In genomic region chr18:9106800-9107574, GRCh38 we compare ENCODE assay signal across 11 cellular contexts. TPM values are rescaled to one million over a fixed set of nuclear protein-coding genes. Genes with fewer than 3 reads are reported as not detected.
DNase-seq lines count a peak whose midpoint lies in the region; TF ChIP-seq lines count a peak whose summit lies in the region.
"Had no signal": no experiment of that assay in that cellular context is flagged by ENCODE, and none has a peak within 500 bp of the region (broad histone marks: within the 10 kb centered on the region; RNA-seq: fewer than 3 reads in every experiment).

No MANE protein-coding gene starts in this region.

- DNase-seq in activated naive CD4-positive, alpha-beta T cell treated with anti-CD3 and anti-CD28 coated beads for 36 hours: no peak
- no peak for DNase-seq in activated naive CD4-positive, alpha-beta T cell treated with anti-CD3 and anti-CD28 coated beads, Interleukin-2, amount 50 U/mL, for 16 hours
- DNase-seq in activated T-helper 1 cell treated with anti-CD3 and anti-CD28 coated beads, Interleukin-12 subunit alpha, Interleukin-12 subunit beta, Interleukin-2, Interleukin-4 antibody, amounts not matched to agents 30 ng/mL and 10 ng/mL and 1 ng/mL, durations not matched to agents 14 hours and 24 hours and 36 hours (ENCODE audit: low spot score): no peak
- DNase-seq in lung microvascular endothelial cell (ENCODE audit: low read depth in 2 of 2) (peak; percentile 15 to 62), type B pancreatic cell (ENCODE audit: extremely low spot score, unreplicated experiment) (no peak), chondrocyte (ENCODE audit: low spot score) (no peak), GM19240 (ENCODE audit: insufficient read length, low spot score) (no peak)
- no peak for DNase-seq in NK-92 treated with Interleukin-12 subunit alpha and Interleukin-12 subunit beta, amount 100 ng/mL, for 24 hours (lab: John Stamatoyannopoulos, UW)
- DNase-seq: BE2C, brain microvascular endothelial cell, NCI-H1694 treated with DMSO at 0.1 percent for 48 hours had no signal

- peaks cover 74% of the 10 kb centered on the region for H3K36me3 Mint-ChIP-seq in activated naive CD4-positive, alpha-beta T cell treated with anti-CD3 and anti-CD28 coated beads for 36 hours (ENCODE audit: low read depth)
- H3K36me3 Mint-ChIP-seq in activated T-helper 1 cell treated with anti-CD3 and anti-CD28 coated beads, Interleukin-12 subunit alpha, Interleukin-12 subunit beta, Interleukin-2, Interleukin-4 antibody, amounts not matched to agents 30 ng/mL and 10 ng/mL and 1 ng/mL, durations not matched to agents 14 hours and 24 hours and 36 hours (ENCODE audit: low read depth): peaks cover 60% of the 10 kb centered on the region
- peaks cover 16% of the 10 kb centered on the region for H3K36me3 Mint-ChIP-seq in type B pancreatic cell
- H3K36me3 Mint-ChIP-seq in chondrocyte (ENCODE audit: low read depth): no peaks in the 10 kb centered on the region

- no peaks in the 10 kb centered on the region for H3K27me3 Mint-ChIP-seq in activated naive CD4-positive, alpha-beta T cell treated with anti-CD3 and anti-CD28 coated beads for 36 hours (ENCODE audit: low read depth)
- no peaks in the 10 kb centered on the region for H3K27me3 Mint-ChIP-seq in activated T-helper 1 cell treated with anti-CD3 and anti-CD28 coated beads, Interleukin-12 subunit alpha, Interleukin-12 subunit beta, Interleukin-2, Interleukin-4 antibody, amounts not matched to agents 30 ng/mL and 10 ng/mL and 1 ng/mL, durations not matched to agents 14 hours and 24 hours and 36 hours (ENCODE audit: insufficient read depth)
- no peaks in the 10 kb centered on the region for H3K27me3 Mint-ChIP-seq in type B pancreatic cell
- no peaks in the 10 kb centered on the region for H3K27me3 Mint-ChIP-seq in chondrocyte (ENCODE audit: low read depth)

- intact Hi-C loops in activated naive CD4-positive, alpha-beta T cell treated with anti-CD3 and anti-CD28 coated beads for 36 hours (cut with micrococcal nuclease): loop anchor here (1.0 to 10.0 kb wide), 3 partner anchors 10 to 1418 kb away; partner anchors contain the start of gene NAPG
- intact Hi-C loops in activated T-helper 1 cell treated with anti-CD3 and anti-CD28 coated beads, Interleukin-12 subunit alpha, Interleukin-12 subunit beta, Interleukin-2, Interleukin-4 antibody, amounts not matched to agents 30 ng/mL and 10 ng/mL and 1 ng/mL, durations not matched to agents 14 hours and 24 hours and 36 hours (cut with micrococcal nuclease): no loop called here

- H3K9me3 Mint-ChIP-seq in activated naive CD4-positive, alpha-beta T cell treated with anti-CD3 and anti-CD28 coated beads for 36 hours: no peaks in the 10 kb centered on the region
- no peaks in the 10 kb centered on the region for H3K9me3 Mint-ChIP-seq in activated T-helper 1 cell treated with anti-CD3 and anti-CD28 coated beads, Interleukin-12 subunit alpha, Interleukin-12 subunit beta, Interleukin-2, Interleukin-4 antibody, amounts not matched to agents 30 ng/mL and 10 ng/mL and 1 ng/mL, durations not matched to agents 14 hours and 24 hours and 36 hours
- H3K9me3 Mint-ChIP-seq in type B pancreatic cell: no peaks in the 10 kb centered on the region
- no peaks in the 10 kb centered on the region for H3K9me3 Mint-ChIP-seq in chondrocyte (ENCODE audit: low read depth)

- TF ChIP-seq CTCF in type B pancreatic cell (conservative IDR thresholded peaks at IDR 0.05) (no peak), chondrocyte (IDR thresholded peaks at IDR 0.05) (no peak)

- CTCF ChIA-PET in activated naive CD4-positive, alpha-beta T cell treated with anti-CD3 and anti-CD28 coated beads for 36 hours (lab: Charles Lee): interaction anchor here (0.8 to 2.1 kb wide), 2 partner anchors 33 to 34 kb away, joined by 3 to 10 read pairs; no protein-coding TSS in a partner anchor

- peaks cover 77% of the 10 kb centered on the region for H3K4me1 Mint-ChIP-seq in activated naive CD4-positive, alpha-beta T cell treated with anti-CD3 and anti-CD28 coated beads for 36 hours (ENCODE audit: low read depth)
- peaks cover 78% of the 10 kb centered on the region for H3K4me1 Mint-ChIP-seq in activated T-helper 1 cell treated with anti-CD3 and anti-CD28 coated beads, Interleukin-12 subunit alpha, Interleukin-12 subunit beta, Interleukin-2, Interleukin-4 antibody, amounts not matched to agents 30 ng/mL and 10 ng/mL and 1 ng/mL, durations not matched to agents 14 hours and 24 hours and 36 hours (ENCODE audit: low read depth)
- H3K4me1 Mint-ChIP-seq in type B pancreatic cell (ENCODE audit: unreplicated experiment) (peaks cover 67% of the 10 kb centered on the region), chondrocyte (ENCODE audit: low read depth) (peaks cover 82% of the 10 kb centered on the region)

- peak overlapping the region; percentile 81 for H3K4me3 Mint-ChIP-seq in activated naive CD4-positive, alpha-beta T cell treated with anti-CD3 and anti-CD28 coated beads for 36 hours
- peak overlapping the region; percentile 95 for H3K4me3 Mint-ChIP-seq in activated T-helper 1 cell treated with anti-CD3 and anti-CD28 coated beads, Interleukin-12 subunit alpha, Interleukin-12 subunit beta, Interleukin-2, Interleukin-4 antibody, amounts not matched to agents 30 ng/mL and 10 ng/mL and 1 ng/mL, durations not matched to agents 14 hours and 24 hours and 36 hours
- H3K4me3 Mint-ChIP-seq in type B pancreatic cell: peak overlapping the region; percentile 70
- no peak overlapping the region for H3K4me3 Mint-ChIP-seq in chondrocyte (ENCODE audit: unreplicated experiment)

- H3K27ac Mint-ChIP-seq in activated naive CD4-positive, alpha-beta T cell treated with anti-CD3 and anti-CD28 coated beads for 36 hours: peak overlapping the region; percentile 89
- peak overlapping the region; percentile 80 for H3K27ac Mint-ChIP-seq in activated T-helper 1 cell treated with anti-CD3 and anti-CD28 coated beads, Interleukin-12 subunit alpha, Interleukin-12 subunit beta, Interleukin-2, Interleukin-4 antibody, amounts not matched to agents 30 ng/mL and 10 ng/mL and 1 ng/mL, durations not matched to agents 14 hours and 24 hours and 36 hours
- peak overlapping the region; percentile 2 for H3K27ac Mint-ChIP-seq in type B pancreatic cell
- H3K27ac Mint-ChIP-seq in chondrocyte (ENCODE audit: unreplicated experiment): no peak overlapping the region

RNA-seq across cellular contexts. Expression of gene NDUFV2, which starts 4.5 kb away (rescaled TPM):
- 100 to 1,000 TPM; 290 to 303 TPM for total RNA-seq in activated naive CD4-positive, alpha-beta T cell treated with anti-CD3 and anti-CD28 coated beads for 36 hours
- total RNA-seq in activated T-helper 1 cell treated with anti-CD3 and anti-CD28 coated beads, Interleukin-12 subunit alpha, Interleukin-12 subunit beta, Interleukin-2, Interleukin-4 antibody, amounts not matched to agents 30 ng/mL and 10 ng/mL and 1 ng/mL, durations not matched to agents 14 hours and 24 hours and 36 hours: 381 and 391 TPM in 2 replicates
- total RNA-seq in lung microvascular endothelial cell (78.6 and 88.0 TPM in 2 replicates), type B pancreatic cell (ENCODE audit: low replicate concordance) (122 and 135 TPM in 2 replicates), chondrocyte (76.1 to 90.5 TPM (median 80.5 TPM) in 3 replicates)

RNA-seq across cellular contexts. Expression of gene ANKRD12, which starts 29.6 kb away (rescaled TPM):
- total RNA-seq in activated naive CD4-positive, alpha-beta T cell treated with anti-CD3 and anti-CD28 coated beads for 36 hours: 10 to 100 TPM; 37.5 to 40.0 TPM
- 61.3 and 62.2 TPM in 2 replicates for total RNA-seq in activated T-helper 1 cell treated with anti-CD3 and anti-CD28 coated beads, Interleukin-12 subunit alpha, Interleukin-12 subunit beta, Interleukin-2, Interleukin-4 antibody, amounts not matched to agents 30 ng/mL and 10 ng/mL and 1 ng/mL, durations not matched to agents 14 hours and 24 hours and 36 hours
- 11.1 and 35.5 TPM in 2 replicates for total RNA-seq in lung microvascular endothelial cell
- total RNA-seq in type B pancreatic cell (ENCODE audit: low replicate concordance): 28.2 and 38.8 TPM in 2 replicates
- 33.2 to 39.1 TPM (median 34.0 TPM) in 3 replicates for total RNA-seq in chondrocyte

Comparison
In these comparisons a context has a peak if more than half of its experiments do, and no peak if none do; other contexts are left out.
1. DNase-seq: peak in lung microvascular endothelial cell (2 of 2); none in activated naive CD4-positive, alpha-beta T cell treated with anti-CD3 and anti-CD28 coated beads for 36 hours (single experiment), activated naive CD4-positive, alpha-beta T cell treated with anti-CD3 and anti-CD28 coated beads, Interleukin-2, amount 50 U/mL, for 16 hours (single experiment), activated T-helper 1 cell treated with anti-CD3 and anti-CD28 coated beads, Interleukin-12 subunit alpha, Interleukin-12 subunit beta, Interleukin-2, Interleukin-4 antibody, amounts not matched to agents 30 ng/mL and 10 ng/mL and 1 ng/mL, durations not matched to agents 14 hours and 24 hours and 36 hours (single experiment), type B pancreatic cell (single experiment), chondrocyte (single experiment), GM19240 (single experiment) and NK-92 treated with Interleukin-12 subunit alpha and Interleukin-12 subunit beta, amount 100 ng/mL, for 24 hours (single experiment).